In genomic region chr7:35450456-35450855, GRCh38 we compare ENCODE assay signal across 24 cellular contexts.
DNase-seq lines count a peak whose midpoint lies in the region; ATAC-seq and TF ChIP-seq lines count a peak whose summit lies in the region.
"Had no signal": no experiment of that assay in that cellular context is flagged by ENCODE, and none has a peak within 500 bp of the region (broad histone marks: within the 10 kb centered on the region; RNA-seq: fewer than 3 reads in every experiment).

No MANE protein-coding gene starts in this region.

- ATAC-seq in naive thymus-derived CD8-positive, alpha-beta T cell: no peak
- ATAC-seq in GM18517 (IDR thresholded peaks at IDR 0.05; ENCODE audit: unreplicated experiment): no peak
- ATAC-seq: activated CD8-positive, alpha-beta T cell treated with anti-CD3 and anti-CD28 coated beads, Interleukin-2, amount 10 ng/mL, durations not matched to agents 7 days and 5 days; T-cell had no signal

- H3K4me3 Mint-ChIP-seq in naive thymus-derived CD8-positive, alpha-beta T cell: no peak overlapping the region
- H3K4me3 Mint-ChIP-seq: activated CD8-positive, alpha-beta T cell treated with anti-CD3 and anti-CD28 coated beads, Interleukin-2, amount 10 ng/mL, durations not matched to agents 7 days and 5 days; CD14-positive monocyte; IgD-negative memory B cell; T-cell had no signal

- TF ChIP-seq CTCF in left ventricle myocardium inferior (IDR thresholded peaks at IDR 0.05; ENCODE audit: borderline replicate concordance) (no peak), right atrium auricular region (IDR thresholded peaks at IDR 0.05) (no peak)

- DNase-seq in left ventricle myocardium inferior (no peak), right atrium auricular region (ENCODE audit: low spot score) (no peak), NCI-H524 treated with DMSO at 0.1 percent for 48 hours (lab: John Stamatoyannopoulos, UW) (peak; percentile 78), kidney tubule cell (ENCODE audit: low spot score) (peak; percentile 2), NCI-H2107 treated with DMSO at 0.1 percent for 48 hours (lab: John Stamatoyannopoulos, UW; ENCODE audit: unreplicated experiment) (no peak)
- no peak for DNase-seq in naive thymus-derived CD8-positive, alpha-beta T cell
- DNase-seq: activated CD4-positive, alpha-beta T cell treated with anti-CD3 and anti-CD28 coated beads for 1 hour; activated CD8-positive, alpha-beta T cell treated with anti-CD3 and anti-CD28 coated beads, Interleukin-2, amount 10 ng/mL, durations not matched to agents 7 days and 5 days; activated effector memory CD4-positive, alpha-beta T cell treated with anti-CD3 and anti-CD28 coated beads, Interleukin-2, amount 50 U/mL, for 16 hours; activated T-cell treated with anti-CD3 and anti-CD28 coated beads for 4 hours; cerebellar nuclear complex; dorsolateral prefrontal cortex; heart left ventricle; kidney glomerular epithelial cell; mesenchymal stem cell; NCI-H1436 treated with DMSO at 0.1 percent for 48 hours; occipital lobe; stimulated activated CD4-positive, alpha-beta T cell treated with anti-CD3 and anti-CD28 coated beads, Interleukin-1b, Interleukin-23, amount 100 ng/mL, for 48 hours; T-cell had no signal

- POLR2A ChIA-PET in naive thymus-derived CD8-positive, alpha-beta T cell (lab: Charles Lee): no interaction called here

- no peak overlapping the region for H3K4me3 ChIP-seq in left ventricle myocardium inferior
- no peak overlapping the region for H3K4me3 ChIP-seq in right atrium auricular region
- H3K4me3 ChIP-seq: dorsolateral prefrontal cortex, heart left ventricle, skin epidermis had no signal

- H3K27me3 ChIP-seq in left ventricle myocardium inferior (ENCODE audit: low read depth): peaks cover 18% of the 10 kb centered on the region
- H3K27me3 ChIP-seq in right atrium auricular region: no peaks in the 10 kb centered on the region

- H3K4me1 Mint-ChIP-seq in naive thymus-derived CD8-positive, alpha-beta T cell: peaks cover 3 to 8% (median 3%) of the 10 kb centered on the region in 4 donors

- H3K9me3 ChIP-seq in left ventricle myocardium inferior (replicated peaks) (no peaks in the 10 kb centered on the region), right atrium auricular region (no peaks in the 10 kb centered on the region)
- H3K9me3 ChIP-seq: heart left ventricle had no signal

- no peaks in the 10 kb centered on the region for H3K36me3 Mint-ChIP-seq in naive thymus-derived CD8-positive, alpha-beta T cell
- H3K36me3 Mint-ChIP-seq: T-cell had no signal

- peak overlapping the region; percentile 51 for H3K27ac ChIP-seq in left ventricle myocardium inferior (replicated peaks)
- H3K27ac ChIP-seq in right atrium auricular region: peak overlapping the region in 1 of 2 donors; percentile 64
- H3K27ac ChIP-seq: dorsolateral prefrontal cortex, epithelial cell of prostate, skin epidermis had no signal

- H3K36me3 ChIP-seq in left ventricle myocardium inferior (no peaks in the 10 kb centered on the region), right atrium auricular region (no peaks in the 10 kb centered on the region)
- H3K36me3 ChIP-seq: heart left ventricle had no signal

- H3K27ac Mint-ChIP-seq in naive thymus-derived CD8-positive, alpha-beta T cell: no peak overlapping the region
- H3K27ac Mint-ChIP-seq: activated CD8-positive, alpha-beta T cell treated with anti-CD3 and anti-CD28 coated beads, Interleukin-2, amount 10 ng/mL, durations not matched to agents 7 days and 5 days; CD14-positive monocyte; IgD-negative memory B cell; T-cell had no signal

- intact Hi-C loops in left ventricle myocardium inferior (cut with micrococcal nuclease): no loop called here

- peaks cover 19% of the 10 kb centered on the region for H3K4me1 ChIP-seq in left ventricle myocardium inferior
- peaks cover 0 to 3% of the 10 kb centered on the region in 2 donors for H3K4me1 ChIP-seq in right atrium auricular region

- peaks cover 0 to 4% (median 0%) of the 10 kb centered on the region in 9 donors for H3K9me3 Mint-ChIP-seq in naive thymus-derived CD8-positive, alpha-beta T cell
- H3K9me3 Mint-ChIP-seq: T-cell had no signal

- H3K27me3 Mint-ChIP-seq in naive thymus-derived CD8-positive, alpha-beta T cell: peaks cover 24 to 68% (median 45%) of the 10 kb centered on the region in 5 donors

Comparison
In these comparisons a context has a peak if more than half of its experiments do, and no peak if none do; other contexts are left out.
1. DNase-seq: peak in NCI-H524 treated with DMSO at 0.1 percent for 48 hours (single experiment) and kidney tubule cell (single experiment); none in left ventricle myocardium inferior (single experiment), right atrium auricular region (single experiment), naive thymus-derived CD8-positive, alpha-beta T cell (0 of 10) and NCI-H2107 treated with DMSO at 0.1 percent for 48 hours (single experiment).